In genomic region chr18:55405655-55406373, GRCh38 we compare ENCODE assay signal across 8 cellular contexts.
DNase-seq lines count a peak whose midpoint lies in the region; ATAC-seq and TF ChIP-seq lines count a peak whose summit lies in the region.

No MANE protein-coding gene starts in this region.

- TF ChIP-seq CTCF in heart right ventricle (IDR thresholded peaks at IDR 0.05), result peak in 5 of 9 donors; percentile 10 to 39 (median 24)

- no peaks in the 10 kb centered on the region for H3K9me3 ChIP-seq in heart right ventricle

- ATAC-seq in heart right ventricle (peak; percentile 80 to 92 (median 88)), HG03520 (IDR thresholded peaks at IDR 0.05; ENCODE audit: unreplicated experiment) (no peak)

- in situ Hi-C loops in G401 (cut with HindIII; ENCODE audit: low sequenced_read_pairs), result no loop called here

- peaks cover 0 to 59% (median 38%) of the 10 kb centered on the region in 9 donors for H3K4me1 ChIP-seq in heart right ventricle

- no peaks in the 10 kb centered on the region for H3K36me3 ChIP-seq in heart right ventricle

- peak overlapping the region; percentile 24 to 86 (median 82) for H3K27ac ChIP-seq in heart right ventricle

- H3K4me3 ChIP-seq in heart right ventricle (no peak overlapping the region), skeletal muscle cell (ENCODE audit: low read depth, low read length) (peak overlapping the region; percentile 6)

- WGBS in heart right ventricle, 2 donors, result 21 to 30% methylated on average over 6 of the region's 6 CpGs

- H3K27me3 ChIP-seq in heart right ventricle, result no peaks in the 10 kb centered on the region

- DNase-seq in G401 (ENCODE audit: low spot score), result peak; percentile 93
- peak; percentile 40 for DNase-seq in NCI-H2029 treated with DMSO at 0.1 percent for 48 hours (lab: John Stamatoyannopoulos, UW)
- DNase-seq in amniotic stem cell (lab: John Stamatoyannopoulos, UW), result peak; percentile 79
- peak; percentile 82 to 95 for DNase-seq in heart right ventricle
- DNase-seq in skeletal muscle cell (ENCODE audit: low read depth), result peak; percentile 90
- no peak for DNase-seq in NOMO-1 treated with dmso at 0.1 percent for 144 hours (lab: John Stamatoyannopoulos, UW; ENCODE audit: unreplicated experiment)
- no peak for DNase-seq in stimulated activated naive CD4-positive, alpha-beta T cell (lab: John Stamatoyannopoulos, UW)

- intact Hi-C loops in heart right ventricle (cut with DNase I), result loop anchor here in 6 of 10 donors (5.0 to 10.0 kb wide), 6 partner anchors 61 to 291 kb away; no protein-coding TSS in a partner anchor

Comparison
In these comparisons a context has a peak if more than half of its experiments do, and no peak if none do; other contexts are left out.
1. DNase-seq: peak in G401 (single experiment), NCI-H2029 treated with DMSO at 0.1 percent for 48 hours (single experiment), amniotic stem cell (single experiment), heart right ventricle (2 of 2) and skeletal muscle cell (single experiment); none in NOMO-1 treated with dmso at 0.1 percent for 144 hours (single experiment) and stimulated activated naive CD4-positive, alpha-beta T cell (0 of 6).